In genomic region chr11:68751331-68751856, GRCh38 we compare ENCODE assay signal across 8 cellular contexts. TPM values are rescaled to one million over a fixed set of nuclear protein-coding genes. Genes with fewer than 3 reads are reported as not detected.
DNase-seq lines count a peak whose midpoint lies in the region; ATAC-seq lines count a peak whose summit lies in the region.

TESMIN (minus strand) TSS chr11:68751520; CDS start chr11:68750660, 860 bp downstream.

- peak within 1 kb of the TSS; percentile 77 for H3K4me3 Mint-ChIP-seq in T-helper 1 cell treated with Interleukin-12 subunit alpha and Interleukin-12 subunit beta and Interleukin-4 antibody, amounts not matched to agents 30 μg/mL and 1 μg/mL, for 36 hours
- peak within 1 kb of the TSS; percentile 72 for H3K4me3 Mint-ChIP-seq in activated naive CD8-positive, alpha-beta T cell treated with anti-CD3 and anti-CD28 coated beads, Interleukin-2, amount 50 U/mL, for 24 hours

- DNase-seq in NCI-H1694 treated with DMSO at 0.1 percent for 48 hours (lab: John Stamatoyannopoulos, UW) (peak; percentile 21), NCI-H1694 (lab: John Stamatoyannopoulos, UW) (no peak), NCI-H1092 treated with DMSO at 0.1 percent for 48 hours (lab: John Stamatoyannopoulos, UW) (peak; percentile 87), left cardiac atrium (peak; percentile 88), renal cortical epithelial cell (ENCODE audit: low read depth) (peak; percentile 32)
- peak; percentile 94 for DNase-seq in activated naive CD8-positive, alpha-beta T cell treated with anti-CD3 and anti-CD28 coated beads, Interleukin-2, amount 50 U/mL, for 24 hours

- H3K4me1 Mint-ChIP-seq in T-helper 1 cell treated with Interleukin-12 subunit alpha and Interleukin-12 subunit beta and Interleukin-4 antibody, amounts not matched to agents 30 μg/mL and 1 μg/mL, for 36 hours (ENCODE audit: low read depth), result peaks cover 6% of the 10 kb centered on the region
- peaks cover 4% of the 10 kb centered on the region for H3K4me1 Mint-ChIP-seq in activated naive CD8-positive, alpha-beta T cell treated with anti-CD3 and anti-CD28 coated beads, Interleukin-2, amount 50 U/mL, for 24 hours

- H3K27me3 Mint-ChIP-seq in T-helper 1 cell treated with Interleukin-12 subunit alpha and Interleukin-12 subunit beta and Interleukin-4 antibody, amounts not matched to agents 30 μg/mL and 1 μg/mL, for 36 hours (ENCODE audit: low read depth), result peaks cover 5% of the 10 kb centered on the region
- no peaks in the 10 kb centered on the region for H3K27me3 Mint-ChIP-seq in activated naive CD8-positive, alpha-beta T cell treated with anti-CD3 and anti-CD28 coated beads, Interleukin-2, amount 50 U/mL, for 24 hours

- intact Hi-C loops in left cardiac atrium (cut with DNase I), result no loop called here

- peaks cover 2% of the 10 kb centered on the region for H3K36me3 Mint-ChIP-seq in T-helper 1 cell treated with Interleukin-12 subunit alpha and Interleukin-12 subunit beta and Interleukin-4 antibody, amounts not matched to agents 30 μg/mL and 1 μg/mL, for 36 hours (ENCODE audit: low read depth)
- peaks cover 1% of the 10 kb centered on the region for H3K36me3 Mint-ChIP-seq in activated naive CD8-positive, alpha-beta T cell treated with anti-CD3 and anti-CD28 coated beads, Interleukin-2, amount 50 U/mL, for 24 hours (ENCODE audit: low read depth)

- H3K9me3 Mint-ChIP-seq in T-helper 1 cell treated with Interleukin-12 subunit alpha and Interleukin-12 subunit beta and Interleukin-4 antibody, amounts not matched to agents 30 μg/mL and 1 μg/mL, for 36 hours, result no peaks in the 10 kb centered on the region
- H3K9me3 Mint-ChIP-seq in activated naive CD8-positive, alpha-beta T cell treated with anti-CD3 and anti-CD28 coated beads, Interleukin-2, amount 50 U/mL, for 24 hours, result no peaks in the 10 kb centered on the region

- peak; percentile 83 for ATAC-seq in activated naive CD8-positive, alpha-beta T cell treated with anti-CD3 and anti-CD28 coated beads, Interleukin-2, amount 50 U/mL, for 24 hours
- ATAC-seq in left cardiac atrium, result peak; percentile 94 to 96
- ATAC-seq in HG03378 (IDR thresholded peaks at IDR 0.05; ENCODE audit: unreplicated experiment), result no peak

- no peak within 1 kb of the TSS for H3K27ac Mint-ChIP-seq in T-helper 1 cell treated with Interleukin-12 subunit alpha and Interleukin-12 subunit beta and Interleukin-4 antibody, amounts not matched to agents 30 μg/mL and 1 μg/mL, for 36 hours
- H3K27ac Mint-ChIP-seq in activated naive CD8-positive, alpha-beta T cell treated with anti-CD3 and anti-CD28 coated beads, Interleukin-2, amount 50 U/mL, for 24 hours, result no peak within 1 kb of the TSS

RNA-seq across cellular contexts. Expression of gene TESMIN, which starts in this region (rescaled TPM):
- total RNA-seq in left cardiac atrium (under 1 TPM; 0.29 to 0.52 TPM), renal cortical epithelial cell (2.9 and 5.0 TPM in 2 replicates)

Comparison
In these comparisons a context has a peak if more than half of its experiments do, and no peak if none do; other contexts are left out.
1. Peak in DNase-seq and ATAC-seq in left cardiac atrium; RNA of the gene not detected or under 1 TPM.